ENCODE assay signal across 13 cellular contexts in genomic region chr6:134840086-134840485, GRCh38.
DNase-seq lines count a peak whose midpoint lies in the region; ATAC-seq, FAIRE-seq and TF ChIP-seq lines count a peak whose summit lies in the region.
"Had no signal": no experiment of that assay in that cellular context is flagged by ENCODE, and none has a peak within 500 bp of the region (broad histone marks: within the 10 kb centered on the region; RNA-seq: fewer than 3 reads in every experiment).

No MANE protein-coding gene starts in this region.

- CTCF ChIA-PET in HepG2 (lab: Yijun Ruan, JAX; ENCODE audit: low intra/inter-chr PET ratio, low total read pairs) = no interaction called here

- H3K27ac ChIP-seq in HepG2 (ENCODE audit: extremely low read length, insufficient read depth, low read length) (no peak overlapping the region), GM23248 (no peak overlapping the region)
- H3K27ac ChIP-seq: heart left ventricle, ovary had no signal

- POLR2A ChIA-PET in HepG2 (lab: Yijun Ruan, JAX) = no interaction called here

- intact Hi-C loops in HepG2 (cut with micrococcal nuclease; ENCODE audit: unreplicated experiment) = no loop called here

- H4K20me1 ChIP-seq in HepG2 (ENCODE audit: insufficient read depth, low read length) = no peaks in the 10 kb centered on the region
- no peaks in the 10 kb centered on the region for H4K20me1 ChIP-seq in GM23248 (ENCODE audit: insufficient read depth)

- H3K9me3 ChIP-seq in HepG2 (ENCODE audit: low read length) (no peaks in the 10 kb centered on the region), GM23248 (ENCODE audit: low read depth) (no peaks in the 10 kb centered on the region)
- H3K9me3 ChIP-seq: heart left ventricle, ovary had no signal

- H3K79me2 ChIP-seq in HepG2 (ENCODE audit: insufficient read depth, low read length) = no peaks in the 10 kb centered on the region
- no peaks in the 10 kb centered on the region for H3K79me2 ChIP-seq in GM23248 (ENCODE audit: insufficient read depth)

- TF ChIP-seq CTCF in HepG2 (CRISPR knock-in tag; IDR thresholded peaks at IDR 0.05) = no peak

- H3K9me2 ChIP-seq in GM23248 (ENCODE audit: insufficient read depth) = no peaks in the 10 kb centered on the region

- TF ChIP-seq EP300 in HepG2 (IDR thresholded peaks at IDR 0.05; ENCODE audit: low read depth in 2 of 2, low read length in 2 of 2) (no peak), HepG2 (CRISPR knock-in tag; IDR thresholded peaks at IDR 0.05; ENCODE audit: borderline replicate concordance) (no peak)

- FAIRE-seq in HepG2 (lab: Jason Lieb, UNC) = no peak
- FAIRE-seq: colon, kidney had no signal

- no peaks in the 10 kb centered on the region for H3K27me3 ChIP-seq in HepG2 (ENCODE audit: control insufficient read depth in 1 of 2, insufficient read depth in 2 of 2, low read length in 2 of 2)
- H3K27me3 ChIP-seq in GM23248 (replicated peaks; ENCODE audit: insufficient read depth) = no peaks in the 10 kb centered on the region
- H3K27me3 ChIP-seq: heart left ventricle, ovary had no signal

- in situ Hi-C loops in HepG2 (cut with HindIII; ENCODE audit: extremely low pct_ligation_motif_present, low pct_unique_long_range_greater_than_20kb) = no loop called here
- in situ Hi-C loops in GM23248 (cut with MboI) = no loop called here

- H3K4me2 ChIP-seq in HepG2 (ENCODE audit: low read depth, low read length) (no peak overlapping the region), GM23248 (ENCODE audit: unreplicated experiment) (no peak overlapping the region)

- H3K4me3 ChIP-seq in HepG2 (replicated peaks in 1 of 3; ENCODE audit: insufficient read depth in 1 of 3, low read depth in 2 of 3, low read length in 3 of 3) = no peak overlapping the region
- H3K4me3 ChIP-seq in GM23248 = no peak overlapping the region
- H3K4me3 ChIP-seq: heart left ventricle, ovary had no signal

- no peak overlapping the region for H2AFZ ChIP-seq in HepG2 (ENCODE audit: low read length)
- H2AFZ ChIP-seq in GM23248 = no peak overlapping the region

- DNase-seq in HepG2 (ENCODE audit: low spot score) (peak; percentile 14), cerebellum (ENCODE audit: low spot score) (no peak), NCI-H1105 (lab: John Stamatoyannopoulos, UW) (no peak), ecto neural progenitor cell (ENCODE audit: low spot score) (no peak), GM23248 (no peak)
- DNase-seq: heart left ventricle, kidney, NCI-H2171 treated with DMSO at 0.1 percent for 48 hours, ovary had no signal

- peaks cover 13% of the 10 kb centered on the region for H3K4me1 ChIP-seq in HepG2 (ENCODE audit: insufficient read depth, low read length)
- H3K4me1 ChIP-seq in GM23248 (ENCODE audit: insufficient read depth) = peaks cover 13% of the 10 kb centered on the region

- no peak for TF ChIP-seq RAD21 in HepG2 (CRISPR knock-in tag; IDR thresholded peaks at IDR 0.05)

- ATAC-seq in GM18511 (IDR thresholded peaks at IDR 0.05; ENCODE audit: unreplicated experiment) = peak; percentile 87
- peak; percentile 89 for ATAC-seq in GM21447 (IDR thresholded peaks at IDR 0.05; ENCODE audit: unreplicated experiment)
- peak; percentile 91 for ATAC-seq in HG03139 (IDR thresholded peaks at IDR 0.05; ENCODE audit: unreplicated experiment)
- ATAC-seq in HepG2 = peak; percentile 78
- ATAC-seq: heart left ventricle had no signal

- TF ChIP-seq POLR2A in HepG2 (IDR thresholded peaks at IDR 0.05; ENCODE audit: insufficient read depth in 1 of 2, low read depth in 2 of 2, low read length in 2 of 2) = no peak

- H3F3A ChIP-seq in GM23248 (ENCODE audit: insufficient read depth) = peaks cover 5% of the 10 kb centered on the region; the same call in 1 of the 2 replicates

- H3K9ac ChIP-seq in HepG2 (ENCODE audit: insufficient read depth, low read depth, low read length) = no peak overlapping the region
- no peak overlapping the region for H3K9ac ChIP-seq in GM23248

- no TSS peak for BruUV-seq in HepG2 (replicated peaks; lab: Mats Ljungman, UMichigan)

- WGBS in HepG2 (ENCODE audit: low lambda C conversion rate) = 21% methylated on average over 6 of the region's 6 CpGs
- 79 to 81% methylated on average over 6 of the region's 6 CpGs for WGBS in GM23248 (ENCODE audit: low coverage in 1 of 2, low lambda C conversion rate in 2 of 2, missing lambda C conversion rate in 2 of 2), 2 experiments

- H3K36me3 ChIP-seq in HepG2 (replicated peaks in 1 of 2; ENCODE audit: control insufficient read depth in 1 of 2, insufficient read depth in 2 of 2, low read length in 2 of 2) (no peaks in the 10 kb centered on the region), GM23248 (ENCODE audit: low read depth) (no peaks in the 10 kb centered on the region)
- H3K36me3 ChIP-seq: heart left ventricle, ovary had no signal

TF ChIP-seq in HepG2, 621 proteins besides CTCF, POLR2A, EP300 and RAD21 (continues in another document):
- TF ChIP-seq RXRA (CRISPR knock-in tag; IDR thresholded peaks at IDR 0.05) (no peak), HNF1A (IDR thresholded peaks at IDR 0.05; ENCODE audit: low read depth) (peak; percentile 72), HNF1A (CRISPR knock-in tag; IDR thresholded peaks at IDR 0.05; ENCODE audit: borderline replicate concordance) (no peak), ZBTB34 (CRISPR knock-in tag; IDR thresholded peaks at IDR 0.05) (no peak), ISX (CRISPR knock-in tag; conservative IDR thresholded peaks at IDR 0.05) (no peak), ZNF710 (CRISPR knock-in tag; IDR thresholded peaks at IDR 0.05; ENCODE audit: borderline replicate concordance) (0 out of 2 replicates have a peak, but pooled peaks have one; percentile 26), DNMT1 (CRISPR knock-in tag; IDR thresholded peaks at IDR 0.05) (no peak), SOX5 (CRISPR knock-in tag; IDR thresholded peaks at IDR 0.05; ENCODE audit: borderline replicate concordance) (peak; percentile 81), ZNF230 (CRISPR knock-in tag; IDR thresholded peaks at IDR 0.05) (no peak), GATAD2A (CRISPR knock-in tag; IDR thresholded peaks at IDR 0.05) (peak; percentile 22; the same call in 1 of the 2 replicates)
